In genomic region chr2:30193104-30193681, GRCh38 we compare ENCODE assay signal across 30 cellular contexts. TPM values are rescaled to one million over a fixed set of nuclear protein-coding genes. Genes with fewer than 3 reads are reported as not detected.
DNase-seq lines count a peak whose midpoint lies in the region; ATAC-seq and TF ChIP-seq lines count a peak whose summit lies in the region.
"Had no signal": no experiment of that assay in that cellular context is flagged by ENCODE, and none has a peak within 500 bp of the region (broad histone marks: within the 10 kb centered on the region; RNA-seq: fewer than 3 reads in every experiment).

No MANE protein-coding gene starts in this region.

- BruUV-seq in IMR-90 (replicated peaks; lab: Mats Ljungman, UMichigan): no TSS peak

- H2AFZ ChIP-seq in IMR-90 (replicated peaks; ENCODE audit: low read length, poor library complexity) (peak overlapping the region; percentile 64), trophoblast cell (ENCODE audit: insufficient read depth, low read length, poor library complexity) (no peak overlapping the region)

- H3K9me3 ChIP-seq in IMR-90 (ENCODE audit: control insufficient read depth, insufficient read depth, low read length) (no peaks in the 10 kb centered on the region), trophoblast cell (ENCODE audit: insufficient read depth, low read depth, low read length) (peaks cover 1% of the 10 kb centered on the region), ascending aorta (no peaks in the 10 kb centered on the region)
- H3K9me3 ChIP-seq: colonic mucosa, heart left ventricle, neutrophil, psoas muscle, thyroid gland had no signal

- H3K23ac ChIP-seq in IMR-90 (ENCODE audit: low read depth, low read length): no peak overlapping the region
- H3K23ac ChIP-seq in trophoblast cell (ENCODE audit: low read length): peak overlapping the region; percentile 60

- no peak overlapping the region for H3K56ac ChIP-seq in IMR-90 (ENCODE audit: extremely low read depth, insufficient read depth, low read length)

- H4K91ac ChIP-seq in IMR-90 (ENCODE audit: insufficient read depth, low read depth, low read length) (peak overlapping the region; percentile 24; the same call in 1 of the 2 replicates), trophoblast cell (ENCODE audit: low read depth, low read length) (no peak overlapping the region)

- peaks cover 4% of the 10 kb centered on the region; the same call in 1 of the 2 replicates for H3K9me1 ChIP-seq in IMR-90 (ENCODE audit: insufficient read depth, low read length)

- H3K27ac ChIP-seq in IMR-90 (ENCODE audit: insufficient read depth, low read length) (peak overlapping the region; percentile 51), trophoblast cell (ENCODE audit: low read depth, low read length) (no peak overlapping the region), ascending aorta (no peak overlapping the region)
- H3K27ac ChIP-seq: C4-2B, colonic mucosa, epithelial cell of prostate, heart left ventricle, HL-60, neutrophil, psoas muscle, thyroid gland had no signal

- H2AK9ac ChIP-seq in IMR-90 (replicated peaks; ENCODE audit: low read depth, low read length, poor library complexity): no peak overlapping the region

- H3K79me2 ChIP-seq in trophoblast cell (ENCODE audit: control insufficient read depth, insufficient read depth, low read length, poor library complexity): no peaks in the 10 kb centered on the region

- H3K27me3 ChIP-seq in IMR-90 (ENCODE audit: control insufficient read depth, insufficient read depth, low read length) (peaks cover 1% of the 10 kb centered on the region), trophoblast cell (ENCODE audit: insufficient read depth, low read length) (no peaks in the 10 kb centered on the region), ascending aorta (no peaks in the 10 kb centered on the region)
- H3K27me3 ChIP-seq: colonic mucosa, heart left ventricle, neutrophil, thyroid gland had no signal

- peak overlapping the region; percentile 36; the same call in 1 of the 2 replicates for H3K4ac ChIP-seq in IMR-90 (ENCODE audit: low read depth, low read length)
- no peak overlapping the region for H3K4ac ChIP-seq in trophoblast cell (ENCODE audit: low read depth, low read length)

- POLR2A ChIA-PET in IMR-90 (lab: Charles Lee; ENCODE audit: unreplicated experiment): no interaction called here

- H4K20me1 ChIP-seq in IMR-90 (ENCODE audit: insufficient read depth, low read length): no peaks in the 10 kb centered on the region

- H2BK120ac ChIP-seq in IMR-90 (ENCODE audit: low read depth, low read length) (peak overlapping the region; percentile 19; the same call in 1 of the 2 replicates), trophoblast cell (ENCODE audit: insufficient read depth, low read length, poor library complexity) (no peak overlapping the region)

- H3K79me1 ChIP-seq in IMR-90 (ENCODE audit: low read depth in 1 of 2, low read length in 2 of 2) (no peaks in the 10 kb centered on the region), trophoblast cell (ENCODE audit: low read length) (no peaks in the 10 kb centered on the region)

- no peak overlapping the region; the same call in 1 of the 2 replicates for H2AK5ac ChIP-seq in IMR-90 (ENCODE audit: low read depth, low read length)
- no peak overlapping the region for H2AK5ac ChIP-seq in trophoblast cell (ENCODE audit: low read length)

- intact Hi-C loops in IMR-90 (cut with micrococcal nuclease) (no loop called here), ascending aorta (cut with DNase I) (no loop called here)

- H3K4me1 ChIP-seq in IMR-90 (ENCODE audit: control insufficient read depth, insufficient read depth, low read length) (peaks cover 9% of the 10 kb centered on the region), trophoblast cell (ENCODE audit: control insufficient read depth in 1 of 2, insufficient read depth in 2 of 2, low read length in 2 of 2) (no peaks in the 10 kb centered on the region), ascending aorta (no peaks in the 10 kb centered on the region)
- H3K4me1 ChIP-seq: colonic mucosa, psoas muscle, thyroid gland had no signal

- peak overlapping the region; percentile 61; the same call in 1 of the 2 replicates for H4K5ac ChIP-seq in IMR-90 (ENCODE audit: low read depth, low read length)

- no peak for TF ChIP-seq CTCF in IMR-90 (conservative IDR thresholded peaks at IDR 0.05; ENCODE audit: low read depth, low read length)
- no peak for TF ChIP-seq CTCF in ascending aorta (IDR thresholded peaks at IDR 0.05)

- TF ChIP-seq POLR2A in IMR-90 (IDR thresholded peaks at IDR 0.05; ENCODE audit: low read depth, low read length): no peak

- H3K36me3 ChIP-seq in IMR-90 (ENCODE audit: control insufficient read depth, insufficient read depth, low read length) (no peaks in the 10 kb centered on the region), trophoblast cell (ENCODE audit: control insufficient read depth in 1 of 2, insufficient read depth in 2 of 2, low read length in 2 of 2) (no peaks in the 10 kb centered on the region), ascending aorta (no peaks in the 10 kb centered on the region)
- H3K36me3 ChIP-seq: colonic mucosa, heart left ventricle, neutrophil, thyroid gland had no signal

- no peak for TF ChIP-seq RAD21 in IMR-90 (IDR thresholded peaks at IDR 0.05; ENCODE audit: low read length)

- H3K14ac ChIP-seq in IMR-90 (replicated peaks; ENCODE audit: low read depth, low read length): no peak overlapping the region; the same call in 1 of the 2 replicates
- no peak overlapping the region for H3K14ac ChIP-seq in trophoblast cell (ENCODE audit: low read length)

- no peak overlapping the region for H2BK20ac ChIP-seq in IMR-90 (ENCODE audit: low read depth, low read length)

- peak; percentile 51 for DNase-seq in AG20443 (ENCODE audit: low spot score)
- peak; percentile 34 for DNase-seq in IMR-90
- DNase-seq in astrocyte of the hippocampus (ENCODE audit: low read depth, low spot score): peak; percentile 46
- DNase-seq in trophoblast cell: no peak
- no peak for DNase-seq in putamen (ENCODE audit: low spot score)
- DNase-seq in ascending aorta (ENCODE audit: low spot score in 2 of 2): no peak
- DNase-seq in activated CD4-positive, CD25-positive, alpha-beta regulatory T cell treated with anti-CD3 and anti-CD28 coated beads, Interleukin-2, amount 50 U/mL, for 72 hours: no peak
- DNase-seq: activated CD4-positive, alpha-beta T cell treated with anti-CD3 and anti-CD28 coated beads, Interleukin-2, amount 50 U/mL, for 4 hours; activated naive CD4-positive, alpha-beta T cell treated with anti-CD3 and anti-CD28 coated beads, Interleukin-2, amount 10 ng/mL, durations not matched to agents 7 days and 5 days; amniotic stem cell; colonic mucosa; DMS79 treated with DMSO at 0.1 percent for 48 hours; effector CD8-positive, alpha-beta T cell; heart left ventricle; kidney glomerular epithelial cell; NCI-H1092; NCI-H1694 treated with DMSO at 0.1 percent for 48 hours; NCI-H2171; NCI-H510A treated with DMSO at 0.1 percent for 48 hours; NK-92 treated with Interleukin-12 subunit alpha and Interleukin-12 subunit beta, amount 100 ng/mL, for 24 hours; psoas muscle; SHP77; stimulated activated naive CD8-positive, alpha-beta T cell treated with anti-CD3 and anti-CD28 coated beads, Interleukin-15, Interleukin-2, amounts not matched to agents 100 U/mL and 50 U/mL, for 24 hours; T-helper 9 cell; thyroid gland had no signal

- H2BK5ac ChIP-seq in IMR-90 (ENCODE audit: low read depth, low read length, poor library complexity, severe bottlenecking): no peak overlapping the region
- H2BK5ac ChIP-seq in trophoblast cell (ENCODE audit: low read depth, low read length, poor library complexity): no peak overlapping the region

- H3K9ac ChIP-seq in IMR-90 (ENCODE audit: low read depth, low read length) (no peak overlapping the region), trophoblast cell (ENCODE audit: low read length) (peak overlapping the region; percentile 15)

- in situ Hi-C loops in IMR-90 (cut with MboI; ENCODE audit: low sequenced_read_pairs): no loop called here

- H4K8ac ChIP-seq in IMR-90 (ENCODE audit: low read depth in 2 of 2, low read length in 2 of 2) (no peak overlapping the region), trophoblast cell (ENCODE audit: low read depth, low read length) (no peak overlapping the region)

- H3K18ac ChIP-seq in IMR-90 (ENCODE audit: low read depth, low read length) (peak overlapping the region; percentile 51; the same call in 1 of the 2 replicates), trophoblast cell (ENCODE audit: low read length) (no peak overlapping the region)

- no peak overlapping the region for H3K4me2 ChIP-seq in IMR-90 (ENCODE audit: low read depth, low read length)
- no peak overlapping the region for H3K4me2 ChIP-seq in trophoblast cell (ENCODE audit: low read length)

- WGBS in IMR-90 (ENCODE audit: extremely low coverage in 2 of 2, insufficient read length in 1 of 2), 2 experiments: 93% methylated on average over 3 of the region's 13 CpGs; no CpG with 5 or more reads in 1 of the 2 experiments
- WGBS in trophoblast cell (ENCODE audit: extremely low coverage, insufficient coverage, insufficient read length): no CpG with 5 or more reads among the region's 13 CpGs

- no peak overlapping the region for H4K12ac ChIP-seq in trophoblast cell (ENCODE audit: low read depth, low read length)

- peak; percentile 79 for ATAC-seq in IMR-90 (ENCODE audit: low read depth)
- ATAC-seq: heart left ventricle; stimulated activated naive CD8-positive, alpha-beta T cell treated with anti-CD3 and anti-CD28 coated beads, Interleukin-15, Interleukin-2, amounts not matched to agents 100 U/mL and 50 U/mL, for 24 hours had no signal

- H2BK12ac ChIP-seq in trophoblast cell (ENCODE audit: low read length): no peak overlapping the region

- no peak overlapping the region for H3K4me3 ChIP-seq in IMR-90 (ENCODE audit: insufficient read depth, low read depth, low read length)
- H3K4me3 ChIP-seq in trophoblast cell (ENCODE audit: low read depth, low read length): no peak overlapping the region
- H3K4me3 ChIP-seq in ascending aorta: no peak overlapping the region
- H3K4me3 ChIP-seq: colonic mucosa, heart left ventricle, lung, psoas muscle, thyroid gland had no signal

- dilution Hi-C loops in IMR-90 (cut with HindIII; ENCODE audit: low sequenced_read_pairs, unreplicated experiment): no loop called here

- H2BK15ac ChIP-seq in IMR-90 (ENCODE audit: low read depth, low read length): no peak overlapping the region; the same call in 2 of the 3 replicates

- CTCF ChIA-PET in IMR-90 (lab: Yijun Ruan, JAX): interaction anchor here (0.7 to 0.9 kb wide), 2 partner anchors 15 to 521 kb away, joined by 3 read pairs; no protein-coding TSS in a partner anchor

TF ChIP-seq in IMR-90, 13 proteins besides CTCF, POLR2A, EP300 and RAD21 (continues in another document):
- no peak for TF ChIP-seq FOS (IDR thresholded peaks at IDR 0.05; ENCODE audit: low read depth, low read length)

RNA-seq across cellular contexts. Expression of gene LBH, which starts 38.1 kb away (rescaled TPM):
- 155 and 158 TPM in 2 replicates for total RNA-seq in IMR-90 (2012; rRNA removed)
- 163 and 202 TPM in 2 replicates for polyA plus RNA-seq in IMR-90 (2012; rRNA removed)
- polyA plus RNA-seq in IMR-90 (2012; cell fraction: cytosol; rRNA removed): 108 and 247 TPM in 2 replicates
- polyA plus RNA-seq in IMR-90 (2012; cell fraction: nucleus; rRNA removed; ENCODE audit: low replicate concordance): 92.9 and 150 TPM in 2 replicates
- polyA plus RNA-seq in trophoblast cell (2013): 120 and 147 TPM in 2 replicates
- 116 TPM for total RNA-seq in ascending aorta

RNA-seq across cellular contexts. Expression of gene YPEL5, which starts 46.4 kb away (rescaled TPM):
- 40.7 and 54.7 TPM in 2 replicates for total RNA-seq in IMR-90 (2012; rRNA removed)
- polyA plus RNA-seq in IMR-90 (2012; rRNA removed): 49.6 and 62.6 TPM in 2 replicates
- polyA plus RNA-seq in IMR-90 (2012; cell fraction: cytosol; rRNA removed): 14.5 and 14.6 TPM in 2 replicates
- 7.3 and 43.8 TPM in 2 replicates for polyA plus RNA-seq in IMR-90 (2012; cell fraction: nucleus; rRNA removed; ENCODE audit: low replicate concordance)
- polyA plus RNA-seq in trophoblast cell (2013): 103 and 105 TPM in 2 replicates
- 14.2 TPM for total RNA-seq in ascending aorta

Comparison
In these comparisons a context has a peak if more than half of its experiments do, and no peak if none do; other contexts are left out.
1. DNase-seq: peak in AG20443 (single experiment), IMR-90 (single experiment) and astrocyte of the hippocampus (single experiment); none in trophoblast cell (0 of 2), putamen (single experiment), ascending aorta (0 of 2) and activated CD4-positive, CD25-positive, alpha-beta regulatory T cell treated with anti-CD3 and anti-CD28 coated beads, Interleukin-2, amount 50 U/mL, for 72 hours (single experiment).